In the genomic region with DNA sequence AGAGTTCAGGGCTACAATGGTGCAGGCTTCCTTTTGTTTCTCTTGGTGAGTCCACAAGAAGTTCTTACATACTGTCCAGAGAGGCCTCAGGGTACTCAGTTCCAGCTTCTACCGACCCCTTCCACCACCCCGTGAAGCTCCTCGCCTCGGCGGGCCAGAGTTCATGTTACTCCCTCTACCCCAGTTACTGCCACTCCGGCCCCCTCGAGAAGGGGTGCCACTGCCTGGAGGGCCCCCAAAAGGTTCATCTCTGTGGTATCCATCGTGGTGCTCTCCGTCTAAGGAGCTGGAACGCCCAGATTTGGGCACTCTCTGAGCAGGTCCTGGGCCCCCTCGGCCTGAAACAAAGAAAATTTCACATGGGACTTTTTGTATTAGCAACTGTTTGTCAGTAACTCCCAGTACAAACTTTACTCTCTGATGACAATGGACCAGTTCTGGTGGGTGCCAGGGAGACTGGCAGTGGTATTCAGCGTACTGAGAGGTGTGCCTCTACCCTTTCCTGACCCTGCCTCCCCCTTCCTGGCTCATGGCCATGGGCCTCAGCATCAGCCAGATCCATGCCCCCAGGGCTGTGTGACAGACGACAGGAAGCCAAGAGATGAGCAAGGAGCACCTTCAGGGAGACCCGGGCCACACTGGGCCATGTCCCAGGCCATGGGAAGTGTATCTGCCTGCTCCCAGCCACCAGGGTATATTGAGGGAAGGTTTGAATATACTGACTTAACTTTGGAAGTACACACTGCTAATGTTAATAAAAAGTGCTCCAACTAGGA, we compare ENCODE assay signal across 20 cellular contexts. TPM values are rescaled to one million over a fixed set of nuclear protein-coding genes. Genes with fewer than 3 reads are reported as not detected.
DNase-seq lines count a peak whose midpoint lies in the region; ATAC-seq lines count a peak whose summit lies in the region.
"Had no signal": no experiment of that assay in that cellular context is flagged by ENCODE, and none has a peak within 500 bp of the region (broad histone marks: within the 10 kb centered on the region; RNA-seq: fewer than 3 reads in every experiment).

No MANE protein-coding gene starts in this region.

- H2BK12ac ChIP-seq in neuronal stem cell (ENCODE audit: low read length), result no peak overlapping the region

- no peak for DNase-seq in activated CD4-positive, alpha-beta T cell treated with anti-CD3 and anti-CD28 coated beads, Interleukin-2, amount 10 ng/mL, durations not matched to agents 24 days and 14 days
- DNase-seq in activated CD4-positive, alpha-beta T cell treated with anti-CD3 and anti-CD28 coated beads for 4 hours, result no peak
- DNase-seq in M059J (ENCODE audit: low read depth), result peak; percentile 6
- no peak for DNase-seq in effector memory CD8-positive, alpha-beta T cell
- no peak for DNase-seq in neuronal stem cell (ENCODE audit: low spot score)
- DNase-seq in NCI-H2171 (lab: John Stamatoyannopoulos, UW), result no peak
- DNase-seq in NCI-H1048 (lab: John Stamatoyannopoulos, UW), result no peak
- DNase-seq: 8988T; activated naive CD4-positive, alpha-beta T cell treated with Interleukin-2 at 50 U/mL for 16 hours; body of pancreas; naive B cell; NCI-H1436; NK-92 treated with Interleukin-12 subunit alpha and Interleukin-12 subunit beta, amount 100 ng/mL, for 24 hours; psoas muscle; spleen; T-cell; transverse colon had no signal

- no peak overlapping the region for H3K4me3 ChIP-seq in neuronal stem cell (ENCODE audit: low read length in 2 of 2)
- H3K4me3 ChIP-seq: BLaER1, body of pancreas, psoas muscle, spleen, transverse colon had no signal

- no peaks in the 10 kb centered on the region for H3K27me3 ChIP-seq in neuronal stem cell (ENCODE audit: control insufficient read depth in 3 of 3, insufficient read depth in 3 of 3, low read depth in 1 of 3, low read length in 3 of 3)
- H3K27me3 ChIP-seq: BLaER1, body of pancreas, spleen, transverse colon had no signal

- H3K36me3 Mint-ChIP-seq in activated CD4-positive, alpha-beta T cell treated with anti-CD3 and anti-CD28 coated beads, Interleukin-2, amount 10 ng/mL, durations not matched to agents 24 days and 14 days (ENCODE audit: low read depth), result peaks cover 59% of the 10 kb centered on the region
- H3K36me3 Mint-ChIP-seq in effector memory CD8-positive, alpha-beta T cell (ENCODE audit: insufficient read depth), result peaks cover 51% of the 10 kb centered on the region

- intact Hi-C loops in activated CD4-positive, alpha-beta T cell treated with anti-CD3 and anti-CD28 coated beads, Interleukin-2, amount 10 ng/mL, durations not matched to agents 24 days and 14 days (cut with micrococcal nuclease), result no loop called here

- H4K8ac ChIP-seq in neuronal stem cell (ENCODE audit: low read depth, low read length), result no peak overlapping the region

- H2AK5ac ChIP-seq in neuronal stem cell (ENCODE audit: low read depth, low read length), result no peak overlapping the region

- no peak overlapping the region for H2BK15ac ChIP-seq in neuronal stem cell (ENCODE audit: low read length)

- peak overlapping the region; percentile 20 for H3K27ac Mint-ChIP-seq in activated CD4-positive, alpha-beta T cell treated with anti-CD3 and anti-CD28 coated beads, Interleukin-2, amount 10 ng/mL, durations not matched to agents 24 days and 14 days
- peak overlapping the region; percentile 58 to 81 for H3K27ac Mint-ChIP-seq in effector memory CD8-positive, alpha-beta T cell

- H3K4me3 Mint-ChIP-seq in activated CD4-positive, alpha-beta T cell treated with anti-CD3 and anti-CD28 coated beads, Interleukin-2, amount 10 ng/mL, durations not matched to agents 24 days and 14 days, result no peak overlapping the region
- H3K4me3 Mint-ChIP-seq in effector memory CD8-positive, alpha-beta T cell, result no peak overlapping the region
- H3K4me3 Mint-ChIP-seq: T-cell had no signal

- peak overlapping the region; percentile 29 for H3K23ac ChIP-seq in neuronal stem cell (ENCODE audit: low read depth, low read length, poor library complexity)

- peaks cover 0 to 14% of the 10 kb centered on the region in 2 donors for H3K9me3 ChIP-seq in neuronal stem cell (replicated peaks in 1 of 2; ENCODE audit: control insufficient read depth in 2 of 2, insufficient read depth in 1 of 2, low read depth in 1 of 2, low read length in 2 of 2)
- H3K9me3 ChIP-seq: BLaER1, body of pancreas, psoas muscle, spleen, transverse colon had no signal

- H3K27ac ChIP-seq in neuronal stem cell (replicated peaks; ENCODE audit: low read length), result no peak overlapping the region
- H3K27ac ChIP-seq: BLaER1, body of pancreas, epithelial cell of prostate, psoas muscle, spleen, transverse colon had no signal

- H3K9ac ChIP-seq in neuronal stem cell (ENCODE audit: low read depth, low read length, poor library complexity), result no peak overlapping the region
- H3K9ac ChIP-seq: BLaER1 had no signal

- H2AFZ ChIP-seq in neuronal stem cell (ENCODE audit: low read length), result no peak overlapping the region

- H3K27me3 Mint-ChIP-seq in activated CD4-positive, alpha-beta T cell treated with anti-CD3 and anti-CD28 coated beads, Interleukin-2, amount 10 ng/mL, durations not matched to agents 24 days and 14 days, result no peaks in the 10 kb centered on the region
- H3K27me3 Mint-ChIP-seq in effector memory CD8-positive, alpha-beta T cell, result no peaks in the 10 kb centered on the region
- H3K27me3 Mint-ChIP-seq: naive B cell, T-cell had no signal

- no peak overlapping the region for H3K4ac ChIP-seq in neuronal stem cell (ENCODE audit: low read length)

- WGBS in neuronal stem cell (ENCODE audit: extremely low coverage in 2 of 2, insufficient read length in 2 of 2, insufficient replicate concordance in 1 of 2), 2 donors, result no CpG with 5 or more reads among the region's 14 CpGs

- peaks cover 25 to 91% of the 10 kb centered on the region in 2 donors for H3K36me3 ChIP-seq in neuronal stem cell (replicated peaks in 1 of 2; ENCODE audit: control insufficient read depth in 2 of 2, insufficient read depth in 2 of 2, low read length in 2 of 2)

- no peak overlapping the region for H3K18ac ChIP-seq in neuronal stem cell (ENCODE audit: low read length)

- no peak overlapping the region for H3K4me2 ChIP-seq in neuronal stem cell (ENCODE audit: insufficient read depth, low read length, poor library complexity, severe bottlenecking)
- H3K4me2 ChIP-seq: BLaER1 had no signal

- H4K91ac ChIP-seq in neuronal stem cell (ENCODE audit: low read depth, low read length, poor library complexity), result no peak overlapping the region

- H2BK5ac ChIP-seq in neuronal stem cell (ENCODE audit: low read length), result no peak overlapping the region

- no peak overlapping the region for H2BK120ac ChIP-seq in neuronal stem cell (ENCODE audit: low read depth, low read length)

- H3K4me1 Mint-ChIP-seq in activated CD4-positive, alpha-beta T cell treated with anti-CD3 and anti-CD28 coated beads, Interleukin-2, amount 10 ng/mL, durations not matched to agents 24 days and 14 days, result peaks cover 21% of the 10 kb centered on the region
- peaks cover 11 to 27% of the 10 kb centered on the region in 2 donors for H3K4me1 Mint-ChIP-seq in effector memory CD8-positive, alpha-beta T cell (ENCODE audit: low read depth in 2 of 2)

- no peak for ATAC-seq in effector memory CD8-positive, alpha-beta T cell (replicated peaks)
- ATAC-seq in GM21528 (IDR thresholded peaks at IDR 0.05; ENCODE audit: low FRiP score, unreplicated experiment), result no peak
- ATAC-seq: body of pancreas, psoas muscle, T-cell had no signal

- no peaks in the 10 kb centered on the region for H3K9me3 Mint-ChIP-seq in activated CD4-positive, alpha-beta T cell treated with anti-CD3 and anti-CD28 coated beads, Interleukin-2, amount 10 ng/mL, durations not matched to agents 24 days and 14 days
- H3K9me3 Mint-ChIP-seq in effector memory CD8-positive, alpha-beta T cell, result no peaks in the 10 kb centered on the region
- H3K9me3 Mint-ChIP-seq: naive B cell, T-cell had no signal

- H3K79me1 ChIP-seq in neuronal stem cell (ENCODE audit: low read depth, low read length), result peaks cover 3% of the 10 kb centered on the region

- peaks cover 3 to 6% of the 10 kb centered on the region in 2 donors for H3K4me1 ChIP-seq in neuronal stem cell (ENCODE audit: control insufficient read depth in 2 of 2, insufficient read depth in 1 of 2, low read depth in 1 of 2, low read length in 2 of 2)

- no peak overlapping the region for H3K14ac ChIP-seq in neuronal stem cell (ENCODE audit: low read length)

RNA-seq across cellular contexts. Expression of gene SFT2D3, which starts 5.1 kb away (rescaled TPM):
- 5.9 and 6.3 TPM in 2 replicates for total RNA-seq in activated CD4-positive, alpha-beta T cell treated with anti-CD3 and anti-CD28 coated beads, Interleukin-2, amount 10 ng/mL, durations not matched to agents 24 days and 14 days
- 5.3 and 5.6 TPM in 2 replicates for total RNA-seq in M059J (2014; rRNA removed; shearing (Covaris generic))
- 20.6 TPM for polyA plus RNA-seq in neuronal stem cell (2013, experiment 1 of 2)
- polyA plus RNA-seq in neuronal stem cell (2013, experiment 2 of 2), result 22.3 TPM

RNA-seq across cellular contexts. Expression of gene LIMS2, which starts 31.1 kb away (rescaled TPM):
- total RNA-seq in activated CD4-positive, alpha-beta T cell treated with anti-CD3 and anti-CD28 coated beads, Interleukin-2, amount 10 ng/mL, durations not matched to agents 24 days and 14 days, result 7.2 and 8.4 TPM in 2 replicates
- total RNA-seq in M059J (2014; rRNA removed; shearing (Covaris generic)), result 0.30 and 2.0 TPM in 2 replicates
- 2.1 TPM for polyA plus RNA-seq in neuronal stem cell (2013, experiment 1 of 2)
- polyA plus RNA-seq in neuronal stem cell (2013, experiment 2 of 2), result 1.6 TPM
